In the genomic region with DNA sequence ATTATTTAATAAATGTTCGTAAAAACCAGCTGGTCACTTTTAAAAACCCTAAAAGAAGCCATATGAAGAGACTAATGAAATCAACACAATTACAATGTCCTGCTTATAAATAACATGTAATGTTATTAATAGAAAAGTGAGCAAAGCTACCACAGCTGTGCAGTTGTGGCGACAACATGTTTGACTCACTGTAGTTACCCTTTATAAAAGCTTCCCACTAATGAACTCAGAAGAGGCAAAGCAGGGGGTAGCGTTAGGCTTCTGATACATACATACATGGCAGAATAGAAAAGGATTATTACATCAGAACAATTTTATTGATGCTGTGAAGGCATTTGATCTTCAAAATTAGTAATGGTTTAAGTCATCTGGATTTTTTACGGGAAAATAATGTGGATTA, we compare ENCODE assay signal across 28 cellular contexts.
DNase-seq lines count a peak whose midpoint lies in the region; FAIRE-seq and TF ChIP-seq lines count a peak whose summit lies in the region.
"Had no signal": no experiment of that assay in that cellular context is flagged by ENCODE, and none has a peak within 500 bp of the region (broad histone marks: within the 10 kb centered on the region; RNA-seq: fewer than 3 reads in every experiment).

No MANE protein-coding gene starts in this region.

- H3K9me3 Mint-ChIP-seq in endodermal cell = no peaks in the 10 kb centered on the region

- no peak for TF ChIP-seq CTCF in VCaP (conservative IDR thresholded peaks at IDR 0.05)
- TF ChIP-seq CTCF in endodermal cell (conservative IDR thresholded peaks at IDR 0.05) = no peak

- DNase-seq in DMS53 (lab: John Stamatoyannopoulos, UW) (peak; percentile 11), DMS53 treated with DMSO at 0.1 percent for 48 hours (lab: John Stamatoyannopoulos, UW; ENCODE audit: unreplicated experiment) (no peak), NCI-H748 (lab: John Stamatoyannopoulos, UW; ENCODE audit: unreplicated experiment) (peak; percentile 63), endodermal cell (no peak), GM12891 (ENCODE audit: insufficient read length, low spot score) (no peak), HuH-7 (ENCODE audit: low spot score) (no peak)
- DNase-seq: 8988T, ACHN, Calu3, EL, GDM1, Karpas-422, MV-4-11, NCI-H1105 treated with DMSO at 0.1 percent for 48 hours, NCI-H187, NCI-H2081 treated with DMSO at 0.1 percent for 48 hours, NCI-H2171 treated with DMSO at 0.1 percent for 48 hours, NCI-H446, NCI-H524 treated with DMSO at 0.1 percent for 48 hours, OCI-M1, Peyer's patch, SHP77 treated with DMSO at 0.1 percent for 48 hours, SW 1271 had no signal

- no peaks in the 10 kb centered on the region for H3K9me3 ChIP-seq in endodermal cell (ENCODE audit: control insufficient read depth, low read length)
- H3K9me3 ChIP-seq: Peyer's patch had no signal

- H3K27ac Mint-ChIP-seq in endodermal cell = no peak overlapping the region
- H3K27ac Mint-ChIP-seq: T-helper 1 cell treated with Interleukin-12 subunit alpha and Interleukin-12 subunit beta and Interleukin-4 antibody, amounts not matched to agents 30 μg/mL and 1 μg/mL, for 36 hours had no signal

- H3K36me3 Mint-ChIP-seq in endodermal cell (ENCODE audit: low read depth) = no peaks in the 10 kb centered on the region

- WGBS in endodermal cell (ENCODE audit: insufficient coverage in 1 of 2, insufficient read length in 1 of 2), 2 experiments = 98 to 100% methylated on average over 2 of the region's 4 CpGs

- H3K4me3 ChIP-seq in endodermal cell (ENCODE audit: low read length) = no peak overlapping the region
- H3K4me3 ChIP-seq: Peyer's patch, SK-N-MC had no signal

- no peaks in the 10 kb centered on the region for H3K36me3 ChIP-seq in endodermal cell (ENCODE audit: control insufficient read depth, insufficient read depth, low read length)
- H3K36me3 ChIP-seq: Peyer's patch had no signal

- peak overlapping the region; percentile 78 for H3K27ac ChIP-seq in VCaP
- H3K27ac ChIP-seq in endodermal cell (ENCODE audit: low read depth, low read length) = no peak overlapping the region
- H3K27ac ChIP-seq: Peyer's patch, SK-N-MC had no signal

- H3K4me1 Mint-ChIP-seq in endodermal cell = no peaks in the 10 kb centered on the region

- H3K9ac ChIP-seq in endodermal cell (ENCODE audit: extremely low read depth, low read length, poor library complexity, severe bottlenecking) = no peak overlapping the region

- TF ChIP-seq POLR2A in GM12891 (IDR thresholded peaks at IDR 0.05; ENCODE audit: low read depth, low read length) = no peak

- H3K27me3 Mint-ChIP-seq in endodermal cell (ENCODE audit: insufficient read depth) = no peaks in the 10 kb centered on the region

- FAIRE-seq in GM12891 (lab: Jason Lieb, UNC) = no peak
- FAIRE-seq: GM12892, H54 had no signal

- H3K27me3 ChIP-seq in endodermal cell (ENCODE audit: control insufficient read depth, insufficient read depth, low read length, poor library complexity, severe bottlenecking) = no peaks in the 10 kb centered on the region
- H3K27me3 ChIP-seq: Peyer's patch had no signal

- H3K4me3 Mint-ChIP-seq in endodermal cell = no peak overlapping the region
- H3K4me3 Mint-ChIP-seq: T-helper 1 cell treated with Interleukin-12 subunit alpha and Interleukin-12 subunit beta and Interleukin-4 antibody, amounts not matched to agents 30 μg/mL and 1 μg/mL, for 36 hours had no signal

- no peaks in the 10 kb centered on the region for H3K4me1 ChIP-seq in endodermal cell (ENCODE audit: control insufficient read depth, insufficient read depth, low read length)
- H3K4me1 ChIP-seq: Peyer's patch had no signal

TF ChIP-seq in GM12891, 5 proteins besides CTCF, POLR2A, EP300 and RAD21:
- TF ChIP-seq SPI1 (IDR thresholded peaks at IDR 0.05; ENCODE audit: low read depth, low read length) = no peak
- TF ChIP-seq TAF1 (IDR thresholded peaks at IDR 0.05; ENCODE audit: low read depth, low read length) = no peak
- TF ChIP-seq POU2F2 (IDR thresholded peaks at IDR 0.05; ENCODE audit: low read depth, low read length) = no peak
- TF ChIP-seq POLR2AphosphoS5 (IDR thresholded peaks at IDR 0.05; ENCODE audit: low read depth, low read length) = no peak
- no peak for TF ChIP-seq PAX5 (IDR thresholded peaks at IDR 0.05; ENCODE audit: insufficient read depth, low read length, severe bottlenecking)

Comparison
In these comparisons a context has a peak if more than half of its experiments do, and no peak if none do; other contexts are left out.
1. DNase-seq: peak in DMS53 (single experiment) and NCI-H748 (single experiment); none in DMS53 treated with DMSO at 0.1 percent for 48 hours (single experiment), endodermal cell (single experiment), GM12891 (single experiment) and HuH-7 (single experiment).